14 cellular contexts compared by ENCODE assay signal in genomic region chr17:50051606-50052005, GRCh38. TPM values are rescaled to one million over a fixed set of nuclear protein-coding genes. Genes with fewer than 3 reads are reported as not detected.
DNase-seq lines count a peak whose midpoint lies in the region; ATAC-seq, FAIRE-seq and TF ChIP-seq lines count a peak whose summit lies in the region.
"Had no signal": no experiment of that assay in that cellular context is flagged by ENCODE, and none has a peak within 500 bp of the region (broad histone marks: within the 10 kb centered on the region; RNA-seq: fewer than 3 reads in every experiment).

No MANE protein-coding gene starts in this region.

- WGBS in SK-N-SH (ENCODE audit: low lambda C conversion rate), result 45% methylated on average over 2 of the region's 2 CpGs
- 31% methylated on average over 2 of the region's 2 CpGs for WGBS in prostate gland
- WGBS in thyroid gland, 2 donors, result 71 to 88% methylated on average over 2 of the region's 2 CpGs

- H3K4me2 ChIP-seq in SK-N-SH, result peak overlapping the region; percentile 96
- peak overlapping the region; percentile 92 for H3K4me2 ChIP-seq in PC-9

- no peak for TF ChIP-seq EP300 in SK-N-SH (IDR thresholded peaks at IDR 0.05; ENCODE audit: borderline replicate concordance in 1 of 2, low read depth in 1 of 2, low read length in 1 of 2)

- DNase-seq in SK-N-SH (no peak), PC-9 (no peak), bronchial epithelial cell (ENCODE audit: low read depth) (peak; percentile 47), prostate gland (ENCODE audit: low spot score) (no peak), NCI-H1092 (lab: John Stamatoyannopoulos, UW) (no peak), thyroid gland (no peak), NCI-H1930 (lab: John Stamatoyannopoulos, UW) (no peak)
- DNase-seq: nucleus accumbens; stimulated activated naive CD4-positive, alpha-beta T cell; T-helper 9 cell had no signal

- H3K27ac ChIP-seq in SK-N-SH (ENCODE audit: low read depth in 2 of 2, low read length in 1 of 2) (peak overlapping the region; percentile 96 to 100; a peak in 3 of 4 replicates), PC-9 (peak overlapping the region; percentile 97), prostate gland (peak overlapping the region; percentile 89 to 93), thyroid gland (no peak overlapping the region)
- H3K27ac ChIP-seq: esophagus muscularis mucosa, HL-60 had no signal

- H3K27me3 ChIP-seq in SK-N-SH (ENCODE audit: insufficient read depth), result no peaks in the 10 kb centered on the region
- H3K27me3 ChIP-seq in PC-9 (ENCODE audit: insufficient read depth, low read depth), result no peaks in the 10 kb centered on the region
- no peaks in the 10 kb centered on the region for H3K27me3 ChIP-seq in bronchial epithelial cell (ENCODE audit: control insufficient read depth, insufficient read depth, low read length)
- no peaks in the 10 kb centered on the region for H3K27me3 ChIP-seq in prostate gland (replicated peaks; ENCODE audit: insufficient read depth)
- H3K27me3 ChIP-seq in thyroid gland, result no peaks in the 10 kb centered on the region
- H3K27me3 ChIP-seq: esophagus muscularis mucosa had no signal

- H3K9ac ChIP-seq in SK-N-SH, result peak overlapping the region; percentile 98

- ATAC-seq in SK-N-SH treated with all-trans-retinoic acid at 6 μM for 48 hours, result no peak

- TF ChIP-seq POLR2A in prostate gland (IDR thresholded peaks at IDR 0.05), result no peak
- TF ChIP-seq POLR2A in thyroid gland (IDR thresholded peaks at IDR 0.05), result no peak

- H4K20me1 ChIP-seq in SK-N-SH (ENCODE audit: insufficient read depth) (no peaks in the 10 kb centered on the region), PC-9 (ENCODE audit: insufficient read depth) (no peaks in the 10 kb centered on the region)

- no peak for TF ChIP-seq RAD21 in SK-N-SH (IDR thresholded peaks at IDR 0.05; ENCODE audit: low read length)

- TF ChIP-seq CTCF in SK-N-SH (IDR thresholded peaks at IDR 0.05), result no peak
- no peak for TF ChIP-seq CTCF in PC-9 (conservative IDR thresholded peaks at IDR 0.05)
- TF ChIP-seq CTCF in bronchial epithelial cell (IDR thresholded peaks at IDR 0.05; ENCODE audit: insufficient read depth, low read length, severe bottlenecking), result no peak
- TF ChIP-seq CTCF in prostate gland (IDR thresholded peaks at IDR 0.05), result no peak
- TF ChIP-seq CTCF in thyroid gland (IDR thresholded peaks at IDR 0.05), result no peak

- CTCF ChIA-PET in SK-N-SH (lab: Yijun Ruan, JAX), result interaction anchor here (1.1 to 8.0 kb wide), 6 partner anchors 13 to 190 kb away, joined by 3 to 126 read pairs (median 11); partner anchors contain the start of gene PDK2
- CTCF ChIA-PET in PC-9 (lab: Charles Lee), result no interaction called here

- H3K36me3 ChIP-seq in SK-N-SH (replicated peaks in 1 of 2; ENCODE audit: control insufficient read depth in 1 of 2, insufficient read depth in 2 of 2, low read length in 1 of 2), result peaks cover 0 to 6% of the 10 kb centered on the region in 2 experiments
- H3K36me3 ChIP-seq in PC-9 (ENCODE audit: low read depth), result no peaks in the 10 kb centered on the region
- H3K36me3 ChIP-seq in bronchial epithelial cell (ENCODE audit: control insufficient read depth, insufficient read depth, low read length), result no peaks in the 10 kb centered on the region
- no peaks in the 10 kb centered on the region for H3K36me3 ChIP-seq in prostate gland
- peaks cover 0 to 5% of the 10 kb centered on the region in 2 donors for H3K36me3 ChIP-seq in thyroid gland
- H3K36me3 ChIP-seq: esophagus muscularis mucosa had no signal

- no peak for FAIRE-seq in bronchial epithelial cell (lab: Jason Lieb, UNC)
- FAIRE-seq: A204.1 had no signal

- H3K79me2 ChIP-seq in SK-N-SH (ENCODE audit: insufficient read depth) (peaks cover 54% of the 10 kb centered on the region), PC-9 (ENCODE audit: low read depth) (peaks cover 26% of the 10 kb centered on the region)

- H3K4me3 ChIP-seq in SK-N-SH (ENCODE audit: low read depth in 2 of 2, low read length in 1 of 2) (no peak overlapping the region), PC-9 (peak overlapping the region; percentile 5; the same call in 1 of the 2 replicates), bronchial epithelial cell (ENCODE audit: low read depth, low read length) (no peak overlapping the region), prostate gland (no peak overlapping the region), thyroid gland (replicated peaks in 1 of 3) (no peak overlapping the region)
- H3K4me3 ChIP-seq: esophagus muscularis mucosa had no signal

- no peaks in the 10 kb centered on the region for H3K9me2 ChIP-seq in SK-N-SH
- H3K9me2 ChIP-seq in PC-9 (ENCODE audit: insufficient read depth), result no peaks in the 10 kb centered on the region

- no peaks in the 10 kb centered on the region for H3K9me3 ChIP-seq in SK-N-SH
- no peaks in the 10 kb centered on the region for H3K9me3 ChIP-seq in PC-9 (ENCODE audit: insufficient read depth, low read depth)
- no peaks in the 10 kb centered on the region for H3K9me3 ChIP-seq in prostate gland
- H3K9me3 ChIP-seq in thyroid gland, result no peaks in the 10 kb centered on the region
- H3K9me3 ChIP-seq: esophagus muscularis mucosa had no signal

- H3K4me1 ChIP-seq in SK-N-SH (ENCODE audit: control insufficient read depth in 1 of 2, insufficient read depth in 2 of 2, low read depth in 1 of 2, low read length in 1 of 2) (peaks cover 48 to 85% of the 10 kb centered on the region in 2 experiments), PC-9 (replicated peaks; ENCODE audit: insufficient read depth) (peaks cover 82% of the 10 kb centered on the region), prostate gland (replicated peaks) (peaks cover 10% of the 10 kb centered on the region), thyroid gland (peaks cover 6 to 51% of the 10 kb centered on the region in 2 donors)

- intact Hi-C loops in PC-9 (cut with micrococcal nuclease; ENCODE audit: unreplicated experiment), result loop anchor here (1.0 kb wide), 3 partner anchors 8 to 23 kb away; no protein-coding TSS in a partner anchor
- intact Hi-C loops in prostate gland (cut with DNase I), result no loop called here
- intact Hi-C loops in thyroid gland (cut with DNase I), result no loop called here

- H3F3A ChIP-seq in SK-N-SH (replicated peaks; ENCODE audit: insufficient read depth), result peaks cover 79% of the 10 kb centered on the region
- H3F3A ChIP-seq in PC-9 (ENCODE audit: insufficient read depth, low read depth), result peaks cover 71% of the 10 kb centered on the region

- POLR2A ChIA-PET in SK-N-SH (lab: Yijun Ruan, JAX), result no interaction called here
- POLR2A ChIA-PET in PC-9 (lab: Charles Lee; ENCODE audit: unreplicated experiment), result interaction anchor here (0.6 kb wide), 1 partner anchor 24 kb away, joined by 6 read pairs; no protein-coding TSS in a partner anchor

- H2AFZ ChIP-seq in SK-N-SH (ENCODE audit: low read depth), result no peak overlapping the region
- no peak overlapping the region for H2AFZ ChIP-seq in PC-9

- BruUV-seq in PC-9 (replicated peaks; lab: Mats Ljungman, UMichigan), result no TSS peak

TF ChIP-seq in SK-N-SH, 30 proteins besides CTCF, POLR2A, EP300 and RAD21:
- TF ChIP-seq SMC3 (IDR thresholded peaks at IDR 0.05; ENCODE audit: low read depth, low read length) (0 out of 2 replicates have a peak, but pooled peaks have one; percentile 5), MEF2A (IDR thresholded peaks at IDR 0.05; ENCODE audit: borderline replicate concordance, low read depth) (no peak)

TF ChIP-seq in SK-N-SH treated with all-trans-retinoic acid at 6 μM for 48 hours, 23 proteins besides CTCF, POLR2A, EP300 and RAD21:
- TF ChIP-seq TOX (CRISPR knock-in tag; IDR thresholded peaks at IDR 0.05; ENCODE audit: borderline replicate concordance) (no peak), ZC3H10 (CRISPR knock-in tag; IDR thresholded peaks at IDR 0.05) (no peak)

RNA-seq across cellular contexts. Expression of gene ITGA3, which starts 4.3 kb away (rescaled TPM):
- polyA plus RNA-seq in SK-N-SH (2012; rRNA removed), result 543 and 766 TPM in 2 replicates
- polyA plus RNA-seq in SK-N-SH (2012; cell fraction: cytosol; rRNA removed), result 239 and 423 TPM in 2 replicates
- 1,445 and 1,576 TPM in 2 replicates for polyA plus RNA-seq in SK-N-SH (2012; cell fraction: nucleus; rRNA removed)
- total RNA-seq in PC-9 (2021), result 291 and 327 TPM in 2 replicates
- 413 and 633 TPM in 2 replicates for total RNA-seq in bronchial epithelial cell
- total RNA-seq in prostate gland, result 10 to 100 TPM; 67.0 to 71.3 TPM
- 100 to 1,000 TPM; 145 to 246 (median 172) TPM for total RNA-seq in thyroid gland

RNA-seq across cellular contexts. Expression of gene PDK2, which starts 43.5 kb away (rescaled TPM):
- polyA plus RNA-seq in SK-N-SH (2012; rRNA removed), result 96.1 and 124 TPM in 2 replicates
- 41.5 and 62.1 TPM in 2 replicates for polyA plus RNA-seq in SK-N-SH (2012; cell fraction: cytosol; rRNA removed)
- 123 and 147 TPM in 2 replicates for polyA plus RNA-seq in SK-N-SH (2012; cell fraction: nucleus; rRNA removed)
- total RNA-seq in PC-9 (2021), result 38.6 and 58.7 TPM in 2 replicates
- 0.79 and 3.5 TPM in 2 replicates for total RNA-seq in bronchial epithelial cell
- total RNA-seq in prostate gland, result 10 to 100 TPM; 47.1 to 79.5 TPM
- 10 to 100 TPM; 42.5 to 79.3 (median 64.5) TPM for total RNA-seq in thyroid gland

RNA-seq across cellular contexts. Expression of gene DLX3, which starts 56.6 kb away (rescaled TPM):
- not detected in 2 replicates for polyA plus RNA-seq in SK-N-SH (2012; rRNA removed)
- polyA plus RNA-seq in SK-N-SH (2012; cell fraction: cytosol; rRNA removed), result not detected in 2 replicates
- polyA plus RNA-seq in SK-N-SH (2012; cell fraction: nucleus; rRNA removed), result not detected in 2 replicates
- 1.2 and 2.0 TPM in 2 replicates for total RNA-seq in PC-9 (2021)
- 0.13 TPM in 1 of 2 replicates, not detected in the other for total RNA-seq in bronchial epithelial cell
- under 1 TPM; 0.36 to 0.68 TPM for total RNA-seq in prostate gland
- 1 to 10 TPM; 1.8 to 2.4 (median 2.1) TPM for total RNA-seq in thyroid gland

Comparison
In these comparisons a context has a peak if more than half of its experiments do, and no peak if none do; other contexts are left out.
1. H3K27ac ChIP-seq: peak in SK-N-SH (2 of 2), PC-9 (single experiment) and prostate gland (2 of 2); none in thyroid gland (0 of 3).